20 cellular contexts compared by ENCODE assay signal in genomic region chr1:82423174-82423815, GRCh38.
DNase-seq lines count a peak whose midpoint lies in the region; ATAC-seq, FAIRE-seq and TF ChIP-seq lines count a peak whose summit lies in the region.
"Had no signal": no experiment of that assay in that cellular context is flagged by ENCODE, and none has a peak within 500 bp of the region (broad histone marks: within the 10 kb centered on the region; RNA-seq: fewer than 3 reads in every experiment).

No MANE protein-coding gene starts in this region.

- no peaks in the 10 kb centered on the region for H3K4me1 ChIP-seq in adipocyte (ENCODE audit: control insufficient read depth, insufficient read depth, low read length)
- H3K4me1 ChIP-seq in foreskin keratinocyte, result no peaks in the 10 kb centered on the region
- H3K4me1 ChIP-seq in trophoblast cell (ENCODE audit: control insufficient read depth in 1 of 2, insufficient read depth in 2 of 2, low read length in 2 of 2), result no peaks in the 10 kb centered on the region
- H3K4me1 ChIP-seq in effector memory CD4-positive, alpha-beta T cell (ENCODE audit: control insufficient read depth, insufficient read depth, low read length, poor library complexity, severe bottlenecking), result no peaks in the 10 kb centered on the region
- H3K4me1 ChIP-seq: BE2C, Caco-2 had no signal

- no peaks in the 10 kb centered on the region for H3K79me2 ChIP-seq in trophoblast cell (ENCODE audit: control insufficient read depth, insufficient read depth, low read length, poor library complexity)

- intact Hi-C loops in left cardiac atrium (cut with DNase I), result no loop called here

- H3K4me3 ChIP-seq in adipocyte (ENCODE audit: low read length) (no peak overlapping the region), trophoblast cell (ENCODE audit: low read depth, low read length) (no peak overlapping the region)
- no peak overlapping the region for H3K4me3 ChIP-seq in effector memory CD4-positive, alpha-beta T cell (ENCODE audit: insufficient read depth, low read depth, low read length, poor library complexity, severe bottlenecking)
- H3K4me3 ChIP-seq: GM23338 had no signal

- no peak for TF ChIP-seq CTCF in foreskin keratinocyte (conservative IDR thresholded peaks at IDR 0.05)

- no peaks in the 10 kb centered on the region for H3K79me1 ChIP-seq in trophoblast cell (ENCODE audit: low read length)

- H3K27ac ChIP-seq in foreskin keratinocyte (no peak overlapping the region), trophoblast cell (ENCODE audit: low read depth, low read length) (no peak overlapping the region)
- H3K27ac ChIP-seq in effector memory CD4-positive, alpha-beta T cell (ENCODE audit: insufficient read depth, low read length, poor library complexity, severe bottlenecking), result no peak overlapping the region
- H3K27ac ChIP-seq: C4-2B had no signal

- H2AFZ ChIP-seq in trophoblast cell (ENCODE audit: insufficient read depth, low read length, poor library complexity), result no peak overlapping the region
- H2AFZ ChIP-seq: GM23338 had no signal

- H3K23ac ChIP-seq in trophoblast cell (ENCODE audit: low read length), result no peak overlapping the region

- H2BK5ac ChIP-seq in trophoblast cell (ENCODE audit: low read depth, low read length, poor library complexity), result no peak overlapping the region

- no peak overlapping the region for H3K14ac ChIP-seq in trophoblast cell (ENCODE audit: low read length)

- no peak for ATAC-seq in foreskin keratinocyte
- ATAC-seq in left cardiac atrium, result no peak
- ATAC-seq: GM23338, HCT116 had no signal

- H3K9ac ChIP-seq in adipocyte (ENCODE audit: low read length) (no peak overlapping the region), trophoblast cell (ENCODE audit: low read length) (no peak overlapping the region)

- H3K36me3 ChIP-seq in adipocyte (ENCODE audit: control insufficient read depth, insufficient read depth, low read length, severe bottlenecking) (no peaks in the 10 kb centered on the region), trophoblast cell (ENCODE audit: control insufficient read depth in 1 of 2, insufficient read depth in 2 of 2, low read length in 2 of 2) (no peaks in the 10 kb centered on the region)
- no peaks in the 10 kb centered on the region for H3K36me3 ChIP-seq in effector memory CD4-positive, alpha-beta T cell (ENCODE audit: control insufficient read depth, insufficient read depth, low read length)
- H3K36me3 ChIP-seq: BE2C had no signal

- no peak overlapping the region for H4K8ac ChIP-seq in trophoblast cell (ENCODE audit: low read depth, low read length)

- H3K9me3 ChIP-seq in adipocyte (ENCODE audit: control insufficient read depth, low read length) (no peaks in the 10 kb centered on the region), trophoblast cell (ENCODE audit: insufficient read depth, low read depth, low read length) (no peaks in the 10 kb centered on the region)
- H3K9me3 ChIP-seq in effector memory CD4-positive, alpha-beta T cell (ENCODE audit: control insufficient read depth, low read length), result no peaks in the 10 kb centered on the region
- H3K9me3 ChIP-seq: BE2C, Caco-2 had no signal

- no peak overlapping the region for H2BK120ac ChIP-seq in trophoblast cell (ENCODE audit: insufficient read depth, low read length, poor library complexity)

- no peak for DNase-seq in H54 (ENCODE audit: insufficient read length, low spot score)
- DNase-seq in adipocyte (ENCODE audit: low read depth), result peak; percentile 53
- peak; percentile 5 to 44 for DNase-seq in foreskin keratinocyte
- peak; percentile 13 to 53 for DNase-seq in trophoblast cell
- DNase-seq in C1 segment of cervical spinal cord (lab: John Stamatoyannopoulos, UW), result no peak
- DNase-seq in left cardiac atrium, result no peak
- no peak for DNase-seq in effector memory CD4-positive, alpha-beta T cell
- DNase-seq: ACHN; BE2C; Caco-2; CD4-positive, alpha-beta T cell; DMS153; DMS79; GF-D8; H7; HFFc6 had no signal

- H2BK12ac ChIP-seq in trophoblast cell (ENCODE audit: low read length), result no peak overlapping the region

- no peak overlapping the region for H3K4me2 ChIP-seq in trophoblast cell (ENCODE audit: low read length)
- H3K4me2 ChIP-seq: GM23338 had no signal

- H3K27me3 ChIP-seq in adipocyte (replicated peaks; ENCODE audit: control insufficient read depth, insufficient read depth, low read length), result no peaks in the 10 kb centered on the region
- no peaks in the 10 kb centered on the region for H3K27me3 ChIP-seq in foreskin keratinocyte
- no peaks in the 10 kb centered on the region for H3K27me3 ChIP-seq in trophoblast cell (ENCODE audit: insufficient read depth, low read length)
- H3K27me3 ChIP-seq in effector memory CD4-positive, alpha-beta T cell (replicated peaks; ENCODE audit: control insufficient read depth, insufficient read depth, low read length, poor library complexity, severe bottlenecking), result no peaks in the 10 kb centered on the region
- H3K27me3 ChIP-seq: BE2C had no signal

- no peak overlapping the region for H4K12ac ChIP-seq in trophoblast cell (ENCODE audit: low read depth, low read length)

- H4K91ac ChIP-seq in trophoblast cell (ENCODE audit: low read depth, low read length), result no peak overlapping the region

- TF ChIP-seq POLR2A in H54 (IDR thresholded peaks at IDR 0.05; ENCODE audit: low read depth, low read length), result no peak

- no peak overlapping the region for H3K18ac ChIP-seq in trophoblast cell (ENCODE audit: low read length)

- H2AK5ac ChIP-seq in trophoblast cell (ENCODE audit: low read length), result no peak overlapping the region

- H3K4ac ChIP-seq in trophoblast cell (ENCODE audit: low read depth, low read length), result no peak overlapping the region

- FAIRE-seq in H54 (lab: Jason Lieb, UNC), result peak; percentile 43
- FAIRE-seq: A204.1 had no signal

Comparison
In these comparisons a context has a peak if more than half of its experiments do, and no peak if none do; other contexts are left out.
1. DNase-seq: peak in adipocyte (single experiment), foreskin keratinocyte (2 of 2) and trophoblast cell (2 of 2); none in H54 (single experiment), C1 segment of cervical spinal cord (0 of 14), left cardiac atrium (single experiment) and effector memory CD4-positive, alpha-beta T cell (0 of 3).